In the genomic region with DNA sequence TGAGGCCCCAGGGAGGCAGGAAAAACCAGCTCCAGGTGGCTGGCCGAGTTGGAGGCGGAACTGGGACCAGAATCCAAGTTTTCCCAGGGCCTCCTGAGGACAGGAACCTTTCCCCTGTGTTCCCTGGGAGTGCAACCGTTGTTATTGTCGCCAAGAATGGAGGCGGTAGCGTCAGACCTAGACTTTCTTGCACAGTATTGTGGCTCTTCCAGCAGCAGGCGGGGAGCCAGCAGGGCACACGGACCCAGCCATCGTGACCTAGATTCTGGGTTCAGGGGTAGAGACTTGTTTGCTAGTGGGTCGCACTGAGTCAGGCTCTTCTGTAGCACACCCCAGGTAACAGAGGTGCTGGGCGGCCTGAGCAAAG, we compare ENCODE assay signal across 10 cellular contexts. TPM values are rescaled to one million over a fixed set of nuclear protein-coding genes. Genes with fewer than 3 reads are reported as not detected.
DNase-seq lines count a peak whose midpoint lies in the region; ATAC-seq, FAIRE-seq and TF ChIP-seq lines count a peak whose summit lies in the region.
"Had no signal": no experiment of that assay in that cellular context is flagged by ENCODE, and none has a peak within 500 bp of the region (broad histone marks: within the 10 kb centered on the region; RNA-seq: fewer than 3 reads in every experiment).

No MANE protein-coding gene starts in this region.

- ATAC-seq in effector memory CD8-positive, alpha-beta T cell (replicated peaks): peak; percentile 67
- ATAC-seq in natural killer cell: peak; percentile 13 to 23 (median 15)

- H3K9me3 Mint-ChIP-seq in MCF 10A (ENCODE audit: unreplicated experiment) (peaks cover 7% of the 10 kb centered on the region), natural killer cell (no peaks in the 10 kb centered on the region)
- H3K9me3 Mint-ChIP-seq in effector memory CD8-positive, alpha-beta T cell: no peaks in the 10 kb centered on the region

- POLR2A ChIA-PET in MCF 10A (lab: Yijun Ruan, JAX): no interaction called here

- H3K27ac ChIP-seq in breast epithelium (no peak overlapping the region), urinary bladder (ENCODE audit: low read depth) (no peak overlapping the region)
- H3K27ac ChIP-seq: WERI-Rb-1 had no signal

- no peak for TF ChIP-seq POLR2A in breast epithelium (IDR thresholded peaks at IDR 0.05)

- FAIRE-seq in HTR-8/SVneo (lab: Jason Lieb, UNC): no peak

- H3K36me3 Mint-ChIP-seq in MCF 10A (ENCODE audit: insufficient read depth, unreplicated experiment): no peaks in the 10 kb centered on the region
- peaks cover under 1% of the 10 kb centered on the region for H3K36me3 Mint-ChIP-seq in effector memory CD8-positive, alpha-beta T cell (ENCODE audit: insufficient read depth)
- no peaks in the 10 kb centered on the region for H3K36me3 Mint-ChIP-seq in natural killer cell

- 32% methylated on average over 11 of the region's 11 CpGs for WGBS in urinary bladder

- intact Hi-C loops in breast epithelium (cut with DNase I; ENCODE audit: low total_unique reads): no loop called here
- intact Hi-C loops in MCF 10A (cut with micrococcal nuclease): no loop called here
- intact Hi-C loops in natural killer cell (cut with micrococcal nuclease): no loop called here

- H3K27me3 Mint-ChIP-seq in MCF 10A (ENCODE audit: insufficient read depth, unreplicated experiment): peaks cover 38% of the 10 kb centered on the region
- no peaks in the 10 kb centered on the region for H3K27me3 Mint-ChIP-seq in effector memory CD8-positive, alpha-beta T cell
- H3K27me3 Mint-ChIP-seq in natural killer cell (ENCODE audit: low read depth in 2 of 2): peaks cover 0 to 15% of the 10 kb centered on the region in 2 donors

- H3K4me1 Mint-ChIP-seq in MCF 10A (ENCODE audit: insufficient read depth, unreplicated experiment) (no peaks in the 10 kb centered on the region), natural killer cell (peaks cover 14 to 22% of the 10 kb centered on the region in 2 donors)
- peaks cover 17 to 23% of the 10 kb centered on the region in 2 donors for H3K4me1 Mint-ChIP-seq in effector memory CD8-positive, alpha-beta T cell (ENCODE audit: low read depth in 2 of 2)

- CTCF ChIA-PET in MCF 10A (lab: Yijun Ruan, JAX): no interaction called here

- no peaks in the 10 kb centered on the region for H3K9me3 ChIP-seq in breast epithelium

- H3K4me3 Mint-ChIP-seq in MCF 10A (ENCODE audit: unreplicated experiment): no peak overlapping the region
- peak overlapping the region; percentile 63 to 65 for H3K4me3 Mint-ChIP-seq in effector memory CD8-positive, alpha-beta T cell
- peak overlapping the region; percentile 68 for H3K4me3 Mint-ChIP-seq in natural killer cell

- H3K27ac Mint-ChIP-seq in MCF 10A (ENCODE audit: low read depth, unreplicated experiment) (no peak overlapping the region), natural killer cell (no peak overlapping the region)
- H3K27ac Mint-ChIP-seq in effector memory CD8-positive, alpha-beta T cell: peak overlapping the region in 1 of 2 donors; percentile 30

- TF ChIP-seq CTCF in breast epithelium (IDR thresholded peaks at IDR 0.05): no peak
- TF ChIP-seq CTCF in MCF 10A (IDR thresholded peaks at IDR 0.05; ENCODE audit: unreplicated experiment): no peak
- no peak for TF ChIP-seq CTCF in natural killer cell (IDR thresholded peaks at IDR 0.05)

- peaks cover 0 to 24% of the 10 kb centered on the region in 2 donors for H3K27me3 ChIP-seq in breast epithelium

- H3K36me3 ChIP-seq in breast epithelium (no peaks in the 10 kb centered on the region), urinary bladder (ENCODE audit: insufficient read depth) (no peaks in the 10 kb centered on the region)
- H3K36me3 ChIP-seq: WERI-Rb-1 had no signal

- DNase-seq in breast epithelium (ENCODE audit: low spot score in 2 of 2) (no peak), MCF 10A (ENCODE audit: unreplicated experiment) (no peak), natural killer cell (no peak), GDM1 (lab: John Stamatoyannopoulos, UW) (no peak), HTR-8/SVneo (ENCODE audit: insufficient read length, low spot score) (no peak), NCI-H2171 treated with DMSO at 0.1 percent for 48 hours (lab: John Stamatoyannopoulos, UW) (no peak)
- DNase-seq in effector memory CD8-positive, alpha-beta T cell: peak in 1 of 3 experiments; percentile 8
- DNase-seq: WERI-Rb-1 had no signal

- peak overlapping the region in 2 of 3 donors; percentile 39 to 62 for H3K4me3 ChIP-seq in breast epithelium
- H3K4me3 ChIP-seq in urinary bladder (ENCODE audit: low read depth, low read length): peak overlapping the region; percentile 23

- no TSS peak for BruUV-seq in MCF 10A (replicated peaks; lab: Mats Ljungman, UMichigan)

- no peaks in the 10 kb centered on the region for H3K4me1 ChIP-seq in breast epithelium
- no peaks in the 10 kb centered on the region for H3K4me1 ChIP-seq in urinary bladder (ENCODE audit: insufficient read depth)

RNA-seq across cellular contexts. Expression of gene KIF19, which starts 0.7 kb away (rescaled TPM):
- total RNA-seq in breast epithelium: 1 to 10 TPM in 1 of 3 donors, under 1 TPM in 2; 0.16 to 1.3 (median 0.44) TPM
- not detected in 2 replicates for total RNA-seq in MCF 10A (2022)
- 1 to 10 TPM; 1.7 to 7.1 (median 6.1) TPM for total RNA-seq in natural killer cell
- 0.32 TPM for total RNA-seq in urinary bladder
- 1.4 TPM for polyA plus RNA-seq in urinary bladder

RNA-seq across cellular contexts. Expression of gene BTBD17, which starts 36.3 kb away (rescaled TPM):
- total RNA-seq in breast epithelium (not detected), MCF 10A (2022) (not detected in 2 replicates), natural killer cell (under 1 TPM in 1 of 3 donors, not detected in 2; 0.48 TPM), urinary bladder (not detected)
- polyA plus RNA-seq in urinary bladder: not detected

RNA-seq across cellular contexts. Expression of gene GPR142, which starts 41.9 kb away (rescaled TPM):
- total RNA-seq in breast epithelium: not detected
- total RNA-seq in MCF 10A (2022): not detected in 2 replicates
- total RNA-seq in natural killer cell: not detected
- total RNA-seq in urinary bladder: not detected
- 0.23 TPM for polyA plus RNA-seq in urinary bladder

RNA-seq across cellular contexts. Expression of gene DNAI2, which starts 51.3 kb away (rescaled TPM):
- total RNA-seq in breast epithelium (not detected), MCF 10A (2022) (not detected in 2 replicates), natural killer cell (1 to 10 TPM in 2 of 3 donors, under 1 TPM in 1; 0.35 to 1.8 (median 1.2) TPM), urinary bladder (not detected)
- polyA plus RNA-seq in urinary bladder: 0.05 TPM
- polyA plus RNA-seq: adipose tissue had no signal
